In the genomic region with DNA sequence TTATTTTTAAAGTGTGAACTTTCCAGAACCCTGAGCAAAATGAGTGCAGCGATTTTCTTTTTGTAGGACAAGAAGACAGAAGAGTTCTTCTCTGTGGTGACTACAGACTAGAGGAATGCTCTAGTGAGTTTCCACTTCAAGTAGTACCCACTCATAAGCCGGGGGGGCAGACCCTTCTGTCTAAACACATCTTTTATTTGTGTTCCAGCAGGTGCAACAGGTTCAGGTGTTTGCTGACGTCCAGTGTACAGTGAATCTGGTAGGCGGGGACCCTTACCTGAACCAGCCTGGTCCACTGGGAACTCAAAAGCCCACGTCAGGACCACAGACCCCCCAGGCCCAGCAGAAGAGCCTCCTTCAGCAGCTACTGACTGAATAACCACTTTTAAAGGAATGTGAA, we compare ENCODE assay signal across 24 cellular contexts.
"Had no signal": no experiment of that assay in that cellular context is flagged by ENCODE, and none has a peak within 500 bp of the region (broad histone marks: within the 10 kb centered on the region; RNA-seq: fewer than 3 reads in every experiment).

No MANE protein-coding gene starts in this region.

- H3K27ac ChIP-seq: body of pancreas, cardiac muscle cell, epithelial cell of prostate, gastroesophageal sphincter, neural progenitor cell, sigmoid colon, stomach, suprapubic skin, transverse colon, vagina had no signal

- H3K27me3 Mint-ChIP-seq: activated B cell treated with CpG ODN at 0.5 μM for 24 hours; activated CD4-positive, alpha-beta memory T cell treated with anti-CD3 and anti-CD28 coated beads for 36 hours; activated CD4-positive, alpha-beta T cell treated with anti-CD3 and anti-CD28 coated beads for 36 hours; activated naive CD4-positive, alpha-beta T cell treated with anti-CD3 and anti-CD28 coated beads, Interleukin-2, amount 10 ng/mL, durations not matched to agents 7 days and 5 days; naive thymus-derived CD4-positive, alpha-beta T cell; stimulated activated memory B cell treated with anti-CD40 and anti-IgM and Interleukin-4, amounts not matched to agents 10 μg/mL and 1 μg/mL and 100 μg/mL, for 72 hours had no signal

- H3K4me3 Mint-ChIP-seq: activated B cell treated with CpG ODN at 0.5 μM for 24 hours; activated CD4-positive, alpha-beta memory T cell treated with anti-CD3 and anti-CD28 coated beads for 36 hours; activated CD4-positive, alpha-beta T cell treated with anti-CD3 and anti-CD28 coated beads for 36 hours; activated naive CD4-positive, alpha-beta T cell treated with anti-CD3 and anti-CD28 coated beads, Interleukin-2, amount 10 ng/mL, durations not matched to agents 7 days and 5 days; activated T-cell treated with anti-CD3 and anti-CD28 coated beads, Interleukin-2, amount 50 U/mL, for 72 hours; naive thymus-derived CD4-positive, alpha-beta T cell; neural progenitor cell; stimulated activated memory B cell treated with anti-CD40 and anti-IgM and Interleukin-4, amounts not matched to agents 10 μg/mL and 1 μg/mL and 100 μg/mL, for 72 hours had no signal

- H3K4me1 ChIP-seq: body of pancreas, gastroesophageal sphincter, neural progenitor cell, sigmoid colon, stomach, transverse colon, vagina had no signal

- ATAC-seq: activated CD4-positive, alpha-beta T cell treated with anti-CD3 and anti-CD28 coated beads for 36 hours; activated T-cell treated with anti-CD3 and anti-CD28 coated beads, Interleukin-2, amount 50 U/mL, for 72 hours; body of pancreas; left colon; naive thymus-derived CD4-positive, alpha-beta T cell; stimulated activated memory B cell treated with anti-CD40 and anti-IgM and Interleukin-4, amounts not matched to agents 10 μg/mL and 1 μg/mL and 100 μg/mL, for 72 hours had no signal

- H3K9me3 ChIP-seq: body of pancreas, gastroesophageal sphincter, heart left ventricle, sigmoid colon, stomach, suprapubic skin, transverse colon, vagina had no signal

- H3K27ac Mint-ChIP-seq: activated B cell treated with CpG ODN at 0.5 μM for 24 hours; activated CD4-positive, alpha-beta memory T cell treated with anti-CD3 and anti-CD28 coated beads for 36 hours; activated CD4-positive, alpha-beta T cell treated with anti-CD3 and anti-CD28 coated beads for 36 hours; activated naive CD4-positive, alpha-beta T cell treated with anti-CD3 and anti-CD28 coated beads, Interleukin-2, amount 10 ng/mL, durations not matched to agents 7 days and 5 days; activated T-cell treated with anti-CD3 and anti-CD28 coated beads, Interleukin-2, amount 50 U/mL, for 72 hours; neural progenitor cell; stimulated activated memory B cell treated with anti-CD40 and anti-IgM and Interleukin-4, amounts not matched to agents 10 μg/mL and 1 μg/mL and 100 μg/mL, for 72 hours had no signal

- H3K4me3 ChIP-seq: body of pancreas, cardiac muscle cell, gastroesophageal sphincter, heart left ventricle, neural progenitor cell, sigmoid colon, smooth muscle cell, stomach, suprapubic skin, transverse colon, vagina had no signal

- H3K27me3 ChIP-seq: body of pancreas, cardiac muscle cell, gastroesophageal sphincter, heart left ventricle, neural progenitor cell, sigmoid colon, stomach, suprapubic skin, transverse colon, vagina had no signal

- H3K9me3 Mint-ChIP-seq: activated B cell treated with CpG ODN at 0.5 μM for 24 hours; activated CD4-positive, alpha-beta memory T cell treated with anti-CD3 and anti-CD28 coated beads for 36 hours; activated naive CD4-positive, alpha-beta T cell treated with anti-CD3 and anti-CD28 coated beads, Interleukin-2, amount 10 ng/mL, durations not matched to agents 7 days and 5 days; activated T-cell treated with anti-CD3 and anti-CD28 coated beads, Interleukin-2, amount 50 U/mL, for 72 hours; naive thymus-derived CD4-positive, alpha-beta T cell; neural progenitor cell; stimulated activated memory B cell treated with anti-CD40 and anti-IgM and Interleukin-4, amounts not matched to agents 10 μg/mL and 1 μg/mL and 100 μg/mL, for 72 hours had no signal

- DNase-seq: activated B cell treated with CpG ODN at 0.5 μM for 24 hours; activated CD4-positive, alpha-beta memory T cell treated with anti-CD3 and anti-CD28 coated beads for 36 hours; activated CD4-positive, alpha-beta T cell treated with anti-CD3 and anti-CD28 coated beads for 36 hours; activated effector memory CD4-positive, alpha-beta T cell treated with Interleukin-2 at 50 U/mL for 16 hours; activated naive CD4-positive, alpha-beta T cell treated with anti-CD3 and anti-CD28 coated beads, Interleukin-2, amount 10 ng/mL, durations not matched to agents 7 days and 5 days; activated T-cell treated with anti-CD3 and anti-CD28 coated beads, Interleukin-2, amount 50 U/mL, for 72 hours; anterior cingulate cortex; body of pancreas; islet precursor cell; left colon; naive thymus-derived CD4-positive, alpha-beta T cell; sigmoid colon; stimulated activated CD4-positive, alpha-beta T cell treated with anti-CD3 and anti-CD28 coated beads, Interleukin-15, amount 100 ng/mL, for 24 hours; stomach; transverse colon had no signal

- H3K4me1 Mint-ChIP-seq: activated B cell treated with CpG ODN at 0.5 μM for 24 hours; stimulated activated memory B cell treated with anti-CD40 and anti-IgM and Interleukin-4, amounts not matched to agents 10 μg/mL and 1 μg/mL and 100 μg/mL, for 72 hours had no signal
